In genomic region chr12:121142171-121142950, GRCh38 we compare ENCODE assay signal across 24 cellular contexts. TPM values are rescaled to one million over a fixed set of nuclear protein-coding genes. Genes with fewer than 3 reads are reported as not detected.
DNase-seq lines count a peak whose midpoint lies in the region; ATAC-seq, FAIRE-seq and TF ChIP-seq lines count a peak whose summit lies in the region.
"Had no signal": no experiment of that assay in that cellular context is flagged by ENCODE, and none has a peak within 500 bp of the region (broad histone marks: within the 10 kb centered on the region; RNA-seq: fewer than 3 reads in every experiment).

No MANE protein-coding gene starts in this region.

- POLR2A ChIA-PET in HepG2 (lab: Yijun Ruan, JAX): no interaction called here

- TF ChIP-seq CTCF in HepG2 (CRISPR knock-in tag; IDR thresholded peaks at IDR 0.05) (no peak), right lobe of liver (IDR thresholded peaks at IDR 0.05) (no peak)

- H3K27me3 ChIP-seq in HepG2 (ENCODE audit: control insufficient read depth in 1 of 2, insufficient read depth in 2 of 2, low read length in 2 of 2) (peaks cover 0 to 5% of the 10 kb centered on the region in 2 experiments; a peak in 1 of 5 replicates), right lobe of liver (no peaks in the 10 kb centered on the region)
- H3K27me3 ChIP-seq: BE2C had no signal

- in situ Hi-C loops in HepG2 (cut with HindIII; ENCODE audit: extremely low pct_ligation_motif_present, low pct_unique_long_range_greater_than_20kb): no loop called here
- in situ Hi-C loops in ACHN (cut with HindIII; ENCODE audit: low pct_ligation_motif_present, low pct_unique_long_range_greater_than_20kb, low sequenced_read_pairs): loop anchor here (10.0 kb wide), 1 partner anchor 52 kb away; no protein-coding TSS in a partner anchor

- DNase-seq in T-helper 1 cell (no peak), HepG2 (ENCODE audit: low spot score) (no peak), right lobe of liver (no peak), ACHN (no peak), sciatic nerve (ENCODE audit: low spot score) (no peak)
- no peak for DNase-seq in stimulated activated naive B cell treated with anti-CD40 and anti-IgM and Interleukin-4, amounts not matched to agents 10 μg/mL and 1 μg/mL and 100 μg/mL, for 72 hours
- DNase-seq: BE2C; CD4-positive, CD25-positive, alpha-beta regulatory T cell; H7; Kasumi-1; NCI-H1092 treated with DMSO at 0.1 percent for 48 hours; NCI-H1436; NCI-H1930; NCI-H2107; NCI-H446; NCI-H524 treated with DMSO at 0.1 percent for 48 hours; NCI-H774 had no signal

- no peak overlapping the region for H3K4me2 ChIP-seq in HepG2 (ENCODE audit: low read depth, low read length)

- H2AFZ ChIP-seq in HepG2 (ENCODE audit: low read length): no peak overlapping the region

- TF ChIP-seq POLR2A in HepG2 (IDR thresholded peaks at IDR 0.05; ENCODE audit: insufficient read depth in 1 of 2, low read depth in 2 of 2, low read length in 2 of 2): no peak
- no peak for TF ChIP-seq POLR2A in right lobe of liver (IDR thresholded peaks at IDR 0.05)

- H3K27me3 Mint-ChIP-seq in T-helper 1 cell treated with Interleukin-12 subunit alpha and Interleukin-12 subunit beta and Interleukin-4 antibody, amounts not matched to agents 30 μg/mL and 1 μg/mL, for 36 hours (ENCODE audit: low read depth): no peaks in the 10 kb centered on the region
- H3K27me3 Mint-ChIP-seq in dendritic cell treated with granulocyte-macrophage colony-stimulating factor and Interleukin-4, amounts not matched to agents 40 ng/mL and 50 ng/mL, for 4 days: no peaks in the 10 kb centered on the region
- H3K27me3 Mint-ChIP-seq in stimulated activated naive B cell treated with anti-CD40 and anti-IgM and Interleukin-4, amounts not matched to agents 10 μg/mL and 1 μg/mL and 100 μg/mL, for 72 hours: no peaks in the 10 kb centered on the region
- H3K27me3 Mint-ChIP-seq: CD4-positive, CD25-positive, alpha-beta regulatory T cell had no signal

- H3K79me2 ChIP-seq in HepG2 (ENCODE audit: insufficient read depth, low read length): no peaks in the 10 kb centered on the region

- no peak overlapping the region for H3K27ac ChIP-seq in HepG2 (ENCODE audit: extremely low read length, insufficient read depth, low read length)
- no peak overlapping the region for H3K27ac ChIP-seq in right lobe of liver
- H3K27ac ChIP-seq: 22Rv1 had no signal

- H3K4me3 Mint-ChIP-seq in T-helper 1 cell treated with Interleukin-12 subunit alpha and Interleukin-12 subunit beta and Interleukin-4 antibody, amounts not matched to agents 30 μg/mL and 1 μg/mL, for 36 hours: no peak overlapping the region
- H3K4me3 Mint-ChIP-seq in dendritic cell treated with granulocyte-macrophage colony-stimulating factor and Interleukin-4, amounts not matched to agents 40 ng/mL and 50 ng/mL, for 4 days: no peak overlapping the region
- H3K4me3 Mint-ChIP-seq in stimulated activated naive B cell treated with anti-CD40 and anti-IgM and Interleukin-4, amounts not matched to agents 10 μg/mL and 1 μg/mL and 100 μg/mL, for 72 hours: no peak overlapping the region
- H3K4me3 Mint-ChIP-seq: CD4-positive, CD25-positive, alpha-beta regulatory T cell had no signal

- BruUV-seq in HepG2 (replicated peaks; lab: Mats Ljungman, UMichigan): no TSS peak

- H3K9me3 ChIP-seq in HepG2 (ENCODE audit: low read length) (no peaks in the 10 kb centered on the region), right lobe of liver (no peaks in the 10 kb centered on the region)
- H3K9me3 ChIP-seq: BE2C had no signal

- intact Hi-C loops in HepG2 (cut with micrococcal nuclease; ENCODE audit: unreplicated experiment) (no loop called here), right lobe of liver (cut with DNase I) (loop anchor here in 1 of 2 donors (10.0 kb wide), 1 partner anchor 52 kb away; no protein-coding TSS in a partner anchor), sciatic nerve (cut with DNase I) (no loop called here)
- intact Hi-C loops in dendritic cell treated with granulocyte-macrophage colony-stimulating factor and Interleukin-4, amounts not matched to agents 40 ng/mL and 50 ng/mL, for 4 days (cut with micrococcal nuclease): no loop called here

- peak overlapping the region; percentile 1 for H3K27ac Mint-ChIP-seq in T-helper 1 cell treated with Interleukin-12 subunit alpha and Interleukin-12 subunit beta and Interleukin-4 antibody, amounts not matched to agents 30 μg/mL and 1 μg/mL, for 36 hours
- peak overlapping the region; percentile 89 for H3K27ac Mint-ChIP-seq in dendritic cell treated with granulocyte-macrophage colony-stimulating factor and Interleukin-4, amounts not matched to agents 40 ng/mL and 50 ng/mL, for 4 days
- peak overlapping the region; percentile 1 for H3K27ac Mint-ChIP-seq in stimulated activated naive B cell treated with anti-CD40 and anti-IgM and Interleukin-4, amounts not matched to agents 10 μg/mL and 1 μg/mL and 100 μg/mL, for 72 hours
- H3K27ac Mint-ChIP-seq: CD4-positive, CD25-positive, alpha-beta regulatory T cell had no signal

- FAIRE-seq in HepG2 (lab: Jason Lieb, UNC): no peak
- FAIRE-seq: D721Med, GM18507, RCC 7860 had no signal

- peaks cover 6% of the 10 kb centered on the region for H3K9me3 Mint-ChIP-seq in T-helper 1 cell treated with Interleukin-12 subunit alpha and Interleukin-12 subunit beta and Interleukin-4 antibody, amounts not matched to agents 30 μg/mL and 1 μg/mL, for 36 hours
- H3K9me3 Mint-ChIP-seq in dendritic cell treated with granulocyte-macrophage colony-stimulating factor and Interleukin-4, amounts not matched to agents 40 ng/mL and 50 ng/mL, for 4 days: peaks cover 11% of the 10 kb centered on the region
- H3K9me3 Mint-ChIP-seq in stimulated activated naive B cell treated with anti-CD40 and anti-IgM and Interleukin-4, amounts not matched to agents 10 μg/mL and 1 μg/mL and 100 μg/mL, for 72 hours: peaks cover 2 to 7% of the 10 kb centered on the region in 2 donors
- H3K9me3 Mint-ChIP-seq: CD4-positive, CD25-positive, alpha-beta regulatory T cell had no signal

- WGBS in HepG2 (ENCODE audit: low lambda C conversion rate): 67% methylated on average over 11 of the region's 11 CpGs
- WGBS in right lobe of liver (ENCODE audit: insufficient coverage, low coverage, low lambda C conversion rate, missing lambda C conversion rate): 78% methylated on average over 7 of the region's 11 CpGs

- TF ChIP-seq RAD21 in HepG2 (CRISPR knock-in tag; IDR thresholded peaks at IDR 0.05): no peak

- CTCF ChIA-PET in HepG2 (lab: Yijun Ruan, JAX; ENCODE audit: low intra/inter-chr PET ratio, low total read pairs): no interaction called here

- no peaks in the 10 kb centered on the region for H4K20me1 ChIP-seq in HepG2 (ENCODE audit: insufficient read depth, low read length)

- no peak overlapping the region for H3K4me3 ChIP-seq in HepG2 (replicated peaks in 1 of 3; ENCODE audit: insufficient read depth in 1 of 3, low read depth in 2 of 3, low read length in 3 of 3)
- H3K4me3 ChIP-seq in right lobe of liver: no peak overlapping the region

- ATAC-seq in HepG2: no peak
- ATAC-seq in right lobe of liver: no peak
- no peak for ATAC-seq in stimulated activated naive B cell treated with anti-CD40 and anti-IgM and Interleukin-4, amounts not matched to agents 10 μg/mL and 1 μg/mL and 100 μg/mL, for 72 hours (replicated peaks)
- ATAC-seq in sciatic nerve: no peak

- H3K36me3 Mint-ChIP-seq in T-helper 1 cell treated with Interleukin-12 subunit alpha and Interleukin-12 subunit beta and Interleukin-4 antibody, amounts not matched to agents 30 μg/mL and 1 μg/mL, for 36 hours (ENCODE audit: low read depth): peaks cover 40% of the 10 kb centered on the region
- peaks cover 41% of the 10 kb centered on the region for H3K36me3 Mint-ChIP-seq in dendritic cell treated with granulocyte-macrophage colony-stimulating factor and Interleukin-4, amounts not matched to agents 40 ng/mL and 50 ng/mL, for 4 days (ENCODE audit: low read depth)
- H3K36me3 Mint-ChIP-seq in stimulated activated naive B cell treated with anti-CD40 and anti-IgM and Interleukin-4, amounts not matched to agents 10 μg/mL and 1 μg/mL and 100 μg/mL, for 72 hours: peaks cover 0 to 10% of the 10 kb centered on the region in 2 donors

- H3K36me3 ChIP-seq in HepG2 (replicated peaks in 1 of 2; ENCODE audit: control insufficient read depth in 1 of 2, insufficient read depth in 2 of 2, low read length in 2 of 2) (no peaks in the 10 kb centered on the region), right lobe of liver (no peaks in the 10 kb centered on the region)
- H3K36me3 ChIP-seq: BE2C had no signal

- H3K4me1 ChIP-seq in HepG2 (ENCODE audit: insufficient read depth, low read length): peaks cover 10% of the 10 kb centered on the region; the same call in 1 of the 2 replicates
- no peaks in the 10 kb centered on the region for H3K4me1 ChIP-seq in right lobe of liver
- H3K4me1 ChIP-seq: BE2C had no signal

- TF ChIP-seq EP300 in HepG2 (IDR thresholded peaks at IDR 0.05; ENCODE audit: low read depth in 2 of 2, low read length in 2 of 2) (no peak), HepG2 (CRISPR knock-in tag; IDR thresholded peaks at IDR 0.05; ENCODE audit: borderline replicate concordance) (no peak)

- no peak overlapping the region for H3K9ac ChIP-seq in HepG2 (ENCODE audit: insufficient read depth, low read depth, low read length)

- peaks cover 36% of the 10 kb centered on the region for H3K4me1 Mint-ChIP-seq in T-helper 1 cell treated with Interleukin-12 subunit alpha and Interleukin-12 subunit beta and Interleukin-4 antibody, amounts not matched to agents 30 μg/mL and 1 μg/mL, for 36 hours (ENCODE audit: low read depth)
- peaks cover 79% of the 10 kb centered on the region for H3K4me1 Mint-ChIP-seq in dendritic cell treated with granulocyte-macrophage colony-stimulating factor and Interleukin-4, amounts not matched to agents 40 ng/mL and 50 ng/mL, for 4 days (ENCODE audit: low read depth)
- H3K4me1 Mint-ChIP-seq in stimulated activated naive B cell treated with anti-CD40 and anti-IgM and Interleukin-4, amounts not matched to agents 10 μg/mL and 1 μg/mL and 100 μg/mL, for 72 hours: peaks cover 21 to 26% of the 10 kb centered on the region in 2 donors

RNA-seq across cellular contexts. Expression of gene P2RX7, which starts 9.7 kb away (rescaled TPM):
- 0.13 TPM in 1 of 2 replicates, not detected in the other for total RNA-seq in HepG2 (2016; rRNA removed; fragmentation: Illumina TruSeq; extraction: Trizol)
- not detected in 2 replicates for total RNA-seq in HepG2 (2016; cell fraction: cytosol; rRNA removed; fragmentation: Illumina TruSeq; extraction: Trizol; ENCODE audit: low read depth)
- 0.03 TPM in 1 of 2 replicates, not detected in the other for total RNA-seq in HepG2 (2016; cell fraction: insoluble cytoplasmic fraction; rRNA removed; fragmentation: Illumina TruSeq; extraction: Trizol)
- total RNA-seq in HepG2 (2016; cell fraction: membrane; rRNA removed; fragmentation: Illumina TruSeq; extraction: Trizol): not detected in 2 replicates
- not detected in 2 replicates for total RNA-seq in HepG2 (2016; cell fraction: nucleus; rRNA removed; fragmentation: Illumina TruSeq; extraction: Trizol)
- 0.56 and 0.73 TPM in 2 replicates for polyA plus RNA-seq in HepG2 (2011; rRNA removed)
- 0.18 and 0.19 TPM in 2 replicates for polyA plus RNA-seq in HepG2 (2011; cell fraction: cytosol; rRNA removed)
- polyA plus RNA-seq in HepG2 (2011; cell fraction: nucleus; rRNA removed): 1.1 and 1.7 TPM in 2 replicates
- 0.76 and 1.1 TPM in 2 replicates for polyA plus RNA-seq in HepG2 (2012)
- not detected in 2 replicates for polyA plus RNA-seq in HepG2 (2016; cell fraction: cytosol; fragmentation: Illumina TruSeq; extraction: Trizol; ENCODE audit: low read depth)
- polyA plus RNA-seq in HepG2 (2016; cell fraction: insoluble cytoplasmic fraction; fragmentation: Illumina TruSeq; extraction: Trizol; ENCODE audit: low read depth): not detected in 2 replicates
- not detected in 2 replicates for polyA plus RNA-seq in HepG2 (2016; cell fraction: membrane; fragmentation: Illumina TruSeq; extraction: Trizol; ENCODE audit: low read depth)
- not detected in 2 replicates for polyA plus RNA-seq in HepG2 (2016; cell fraction: nucleus; fragmentation: Illumina TruSeq; extraction: Trizol; ENCODE audit: insufficient read depth, low read depth)
- polyA minus RNA-seq in HepG2 (2011; rRNA and poly(A)+ RNA removed; ENCODE audit: low replicate concordance): 0.38 TPM in 1 of 2 replicates, not detected in the other
- polyA minus RNA-seq in HepG2 (2011; cell fraction: cytosol; rRNA and poly(A)+ RNA removed): 0.40 TPM in 1 of 2 replicates, not detected in the other
- polyA minus RNA-seq in HepG2 (2011; cell fraction: nucleus; rRNA and poly(A)+ RNA removed): 0.64 and 1.9 TPM in 2 replicates
- total RNA-seq in right lobe of liver: 10 to 100 TPM in 1 of 6 experiments, 1 to 10 TPM in 5; 2.5 to 11.4 (median 3.4) TPM
- total RNA-seq in sciatic nerve: 24.5 TPM
- total RNA-seq: H7, HT-29 had no signal

Comparison
In these comparisons a context has a peak if more than half of its experiments do, and no peak if none do; other contexts are left out.
1. H3K27ac Mint-ChIP-seq: peak in every context shown above with its lines; median percentile 89 in dendritic cell treated with granulocyte-macrophage colony-stimulating factor and Interleukin-4, amounts not matched to agents 40 ng/mL and 50 ng/mL, for 4 days; 1 in T-helper 1 cell treated with Interleukin-12 subunit alpha and Interleukin-12 subunit beta and Interleukin-4 antibody, amounts not matched to agents 30 μg/mL and 1 μg/mL, for 36 hours; 1 in stimulated activated naive B cell treated with anti-CD40 and anti-IgM and Interleukin-4, amounts not matched to agents 10 μg/mL and 1 μg/mL and 100 μg/mL, for 72 hours.